22 cellular contexts compared by ENCODE assay signal in the genomic region with DNA sequence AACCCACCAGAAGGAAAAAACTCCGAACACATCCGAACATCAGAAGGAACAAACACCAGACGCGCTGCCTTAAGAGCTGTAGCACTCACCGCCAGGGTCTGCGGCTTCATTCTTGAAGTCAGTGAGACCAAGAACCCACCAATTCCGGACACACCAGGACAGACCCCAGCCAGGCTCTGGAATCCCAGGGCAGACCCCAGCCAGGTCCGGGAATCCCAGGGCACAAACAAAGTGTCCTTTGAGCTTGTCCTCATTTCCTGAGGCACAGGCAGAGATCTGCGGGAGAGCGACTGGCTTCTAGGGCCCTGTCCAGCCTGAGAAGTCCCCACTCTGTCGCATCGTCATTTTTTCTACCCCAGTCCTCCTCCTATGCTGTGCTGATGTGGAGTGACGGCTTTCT.
"Had no signal": no experiment of that assay in that cellular context is flagged by ENCODE, and none has a peak within 500 bp of the region (broad histone marks: within the 10 kb centered on the region; RNA-seq: fewer than 3 reads in every experiment).

No MANE protein-coding gene starts in this region.

- H3K9me3 ChIP-seq: ovary, right atrium auricular region, right lobe of liver, suprapubic skin, tibial nerve, uterus had no signal

- H3K4me1 ChIP-seq: heart left ventricle, left ventricle myocardium inferior, right atrium auricular region, right lobe of liver, suprapubic skin, tibial nerve, uterus had no signal

- H3K36me3 Mint-ChIP-seq: immature natural killer cell; naive thymus-derived CD4-positive, alpha-beta T cell; natural killer cell treated with Interleukin-12 subunit alpha and Interleukin-12 subunit beta and Interleukin-15 and Interleukin-18, amount 100 ng/mL, for 72 hours; stimulated activated effector memory CD8-positive, alpha-beta T cell treated with anti-CD3 and anti-CD28 coated beads, Interleukin-12 subunit alpha, Interleukin-12 subunit beta, amount 100 ng/mL, for 72 hours; type B pancreatic cell had no signal

- H3K27ac ChIP-seq: heart left ventricle, left ventricle myocardium inferior, ovary, right atrium auricular region, right lobe of liver, skin epidermis, suprapubic skin, tibial nerve, uterus had no signal

- H3K4me1 Mint-ChIP-seq: immature natural killer cell; naive thymus-derived CD4-positive, alpha-beta T cell; stimulated activated effector memory CD8-positive, alpha-beta T cell treated with anti-CD3 and anti-CD28 coated beads, Interleukin-12 subunit alpha, Interleukin-12 subunit beta, amount 100 ng/mL, for 72 hours had no signal

- H3K27ac Mint-ChIP-seq: immature natural killer cell; naive thymus-derived CD4-positive, alpha-beta T cell; natural killer cell treated with Interleukin-12 subunit alpha and Interleukin-12 subunit beta and Interleukin-15 and Interleukin-18, amount 100 ng/mL, for 72 hours; progenitor cell of endocrine pancreas; stimulated activated effector memory CD8-positive, alpha-beta T cell treated with anti-CD3 and anti-CD28 coated beads, Interleukin-12 subunit alpha, Interleukin-12 subunit beta, amount 100 ng/mL, for 72 hours; stimulated activated naive CD8-positive, alpha-beta T cell treated with anti-CD3 and anti-CD28 coated beads, Interleukin-15, Interleukin-2, amounts not matched to agents 100 ng/mL and 50 ng/mL, for 24 hours; type B pancreatic cell had no signal

- H3K27me3 Mint-ChIP-seq: natural killer cell treated with Interleukin-12 subunit alpha and Interleukin-12 subunit beta and Interleukin-15 and Interleukin-18, amount 100 ng/mL, for 72 hours; stimulated activated naive CD8-positive, alpha-beta T cell treated with anti-CD3 and anti-CD28 coated beads, Interleukin-15, Interleukin-2, amounts not matched to agents 100 ng/mL and 50 ng/mL, for 24 hours; type B pancreatic cell had no signal

- H3K9me3 Mint-ChIP-seq: type B pancreatic cell had no signal

- H3K27me3 ChIP-seq: heart left ventricle, ovary, right atrium auricular region, right lobe of liver, suprapubic skin, tibial nerve, uterus had no signal

- H3K4me3 Mint-ChIP-seq: immature natural killer cell; naive thymus-derived CD4-positive, alpha-beta T cell; natural killer cell treated with Interleukin-12 subunit alpha and Interleukin-12 subunit beta and Interleukin-15 and Interleukin-18, amount 100 ng/mL, for 72 hours; stimulated activated effector memory CD8-positive, alpha-beta T cell treated with anti-CD3 and anti-CD28 coated beads, Interleukin-12 subunit alpha, Interleukin-12 subunit beta, amount 100 ng/mL, for 72 hours; stimulated activated naive CD8-positive, alpha-beta T cell treated with anti-CD3 and anti-CD28 coated beads, Interleukin-15, Interleukin-2, amounts not matched to agents 100 ng/mL and 50 ng/mL, for 24 hours; type B pancreatic cell had no signal

- DNase-seq: heart left ventricle; hypothalamus; immature natural killer cell; left ventricle myocardium inferior; midbrain; mucosa of descending colon; naive thymus-derived CD4-positive, alpha-beta T cell; ovary; right lobe of liver; stimulated activated CD4-positive, alpha-beta T cell treated with anti-CD3 and anti-CD28 coated beads, Interleukin-4, amount 100 ng/mL, for 24 hours; stimulated activated naive CD4-positive, alpha-beta T cell; uterus had no signal

- H3K36me3 ChIP-seq: heart left ventricle, left ventricle myocardium inferior, ovary, right atrium auricular region, right lobe of liver, suprapubic skin, tibial nerve, uterus had no signal

- H3K4me3 ChIP-seq: heart left ventricle, left ventricle myocardium inferior, lung, mucosa of descending colon, ovary, right atrium auricular region, right lobe of liver, skin epidermis, suprapubic skin, tibial nerve, uterus had no signal

- ATAC-seq: heart left ventricle; mucosa of descending colon; naive thymus-derived CD4-positive, alpha-beta T cell; natural killer cell treated with Interleukin-12 subunit alpha and Interleukin-12 subunit beta and Interleukin-15 and Interleukin-18, amount 100 ng/mL, for 72 hours; right lobe of liver; stimulated activated effector memory CD8-positive, alpha-beta T cell treated with anti-CD3 and anti-CD28 coated beads, Interleukin-12 subunit alpha, Interleukin-12 subunit beta, amount 100 ng/mL, for 72 hours had no signal
